In genomic region chr6:165751486-165751885, GRCh38 we compare ENCODE assay signal across 24 cellular contexts.
DNase-seq lines count a peak whose midpoint lies in the region; ATAC-seq and TF ChIP-seq lines count a peak whose summit lies in the region.
"Had no signal": no experiment of that assay in that cellular context is flagged by ENCODE, and none has a peak within 500 bp of the region (broad histone marks: within the 10 kb centered on the region; RNA-seq: fewer than 3 reads in every experiment).

No MANE protein-coding gene starts in this region.

- no peak overlapping the region for H2BK120ac ChIP-seq in trophoblast cell (ENCODE audit: insufficient read depth, low read length, poor library complexity)

- no peak overlapping the region for H2AFZ ChIP-seq in trophoblast cell (ENCODE audit: insufficient read depth, low read length, poor library complexity)

- H3K23ac ChIP-seq in trophoblast cell (ENCODE audit: low read length), result no peak overlapping the region

- H2AK5ac ChIP-seq in trophoblast cell (ENCODE audit: low read length), result no peak overlapping the region

- H3K79me2 ChIP-seq in trophoblast cell (ENCODE audit: control insufficient read depth, insufficient read depth, low read length, poor library complexity), result no peaks in the 10 kb centered on the region

- H3K36me3 Mint-ChIP-seq in activated CD4-positive, alpha-beta T cell treated with anti-CD3 and anti-CD28 coated beads, Interleukin-2, amount 10 ng/mL, durations not matched to agents 24 days and 14 days (ENCODE audit: low read depth), result no peaks in the 10 kb centered on the region
- H3K36me3 Mint-ChIP-seq: CD8-positive, alpha-beta T cell had no signal

- no peak overlapping the region for H2BK12ac ChIP-seq in trophoblast cell (ENCODE audit: low read length)

- H3K27me3 ChIP-seq in trophoblast cell (ENCODE audit: insufficient read depth, low read length), result no peaks in the 10 kb centered on the region
- H3K27me3 ChIP-seq: BLaER1 treated with 17β-estradiol and CSF1 and Interleukin-3, amounts not matched to agents 10 nM and 100 nM had no signal

- no peak overlapping the region for H3K4me3 ChIP-seq in trophoblast cell (ENCODE audit: low read depth, low read length)
- H3K4me3 ChIP-seq: A549; BLaER1 treated with 17β-estradiol and CSF1 and Interleukin-3, amounts not matched to agents 10 nM and 100 nM; GM12878 had no signal

- no peak overlapping the region for H3K4me2 ChIP-seq in trophoblast cell (ENCODE audit: low read length)
- H3K4me2 ChIP-seq: A549; BLaER1 treated with 17β-estradiol and CSF1 and Interleukin-3, amounts not matched to agents 10 nM and 100 nM had no signal

- H4K12ac ChIP-seq in trophoblast cell (ENCODE audit: low read depth, low read length), result no peak overlapping the region

- no peaks in the 10 kb centered on the region for H3K4me1 Mint-ChIP-seq in activated CD4-positive, alpha-beta T cell treated with anti-CD3 and anti-CD28 coated beads, Interleukin-2, amount 10 ng/mL, durations not matched to agents 24 days and 14 days
- H3K4me1 Mint-ChIP-seq: B cell had no signal

- no peak overlapping the region for H4K91ac ChIP-seq in trophoblast cell (ENCODE audit: low read depth, low read length)

- H3K79me1 ChIP-seq in trophoblast cell (ENCODE audit: low read length), result no peaks in the 10 kb centered on the region

- H3K9me3 ChIP-seq in trophoblast cell (ENCODE audit: insufficient read depth, low read depth, low read length), result peaks cover 4% of the 10 kb centered on the region
- H3K9me3 ChIP-seq: A549; BLaER1 treated with 17β-estradiol and CSF1 and Interleukin-3, amounts not matched to agents 10 nM and 100 nM had no signal

- no peak overlapping the region for H3K4me3 Mint-ChIP-seq in activated CD4-positive, alpha-beta T cell treated with anti-CD3 and anti-CD28 coated beads, Interleukin-2, amount 10 ng/mL, durations not matched to agents 24 days and 14 days
- H3K4me3 Mint-ChIP-seq: B cell; CD4-positive, alpha-beta T cell; CD8-positive, alpha-beta T cell had no signal

- intact Hi-C loops in activated CD4-positive, alpha-beta T cell treated with anti-CD3 and anti-CD28 coated beads, Interleukin-2, amount 10 ng/mL, durations not matched to agents 24 days and 14 days (cut with micrococcal nuclease), result no loop called here

- H3K27me3 Mint-ChIP-seq in activated CD4-positive, alpha-beta T cell treated with anti-CD3 and anti-CD28 coated beads, Interleukin-2, amount 10 ng/mL, durations not matched to agents 24 days and 14 days, result no peaks in the 10 kb centered on the region
- H3K27me3 Mint-ChIP-seq: CD4-positive, alpha-beta T cell had no signal

- H3K18ac ChIP-seq in trophoblast cell (ENCODE audit: low read length), result no peak overlapping the region

- TF ChIP-seq POLR2A in GM18505 (IDR thresholded peaks at IDR 0.05; ENCODE audit: borderline replicate concordance, extremely low read depth, insufficient read depth, insufficient read length), result no peak

- peak; percentile 19 for DNase-seq in activated CD4-positive, alpha-beta T cell treated with anti-CD3 and anti-CD28 coated beads, Interleukin-2, amount 10 ng/mL, durations not matched to agents 24 days and 14 days
- DNase-seq in activated CD4-positive, alpha-beta T cell treated with anti-CD3 and anti-CD28 coated beads for 1 hour, result no peak
- peak; percentile 71 to 86 for DNase-seq in NCI-H526 (lab: John Stamatoyannopoulos, UW)
- DNase-seq in kidney tubule cell (ENCODE audit: low spot score), result peak; percentile 15
- peak; percentile 84 to 86 for DNase-seq in trophoblast cell
- DNase-seq in NCI-H1048 (lab: John Stamatoyannopoulos, UW), result no peak
- DNase-seq: AML-193; CD4-positive, alpha-beta T cell; CD8-positive, alpha-beta T cell; DMS 273 treated with DMSO at 0.1 percent for 48 hours; DMS153; DMS53; DMS79; DND-41; EL; GDM1 had no signal

- H3K4me1 ChIP-seq in trophoblast cell (ENCODE audit: control insufficient read depth in 1 of 2, insufficient read depth in 2 of 2, low read length in 2 of 2), result no peaks in the 10 kb centered on the region
- H3K4me1 ChIP-seq: A549; BLaER1 treated with 17β-estradiol and CSF1 and Interleukin-3, amounts not matched to agents 10 nM and 100 nM had no signal

- no peak overlapping the region for H4K8ac ChIP-seq in trophoblast cell (ENCODE audit: low read depth, low read length)

- no peaks in the 10 kb centered on the region for H3K36me3 ChIP-seq in trophoblast cell (ENCODE audit: control insufficient read depth in 1 of 2, insufficient read depth in 2 of 2, low read length in 2 of 2)
- H3K36me3 ChIP-seq: BLaER1 treated with 17β-estradiol and CSF1 and Interleukin-3, amounts not matched to agents 10 nM and 100 nM had no signal

- no peak overlapping the region for H3K4ac ChIP-seq in trophoblast cell (ENCODE audit: low read depth, low read length)

- no peak overlapping the region for H3K27ac Mint-ChIP-seq in activated CD4-positive, alpha-beta T cell treated with anti-CD3 and anti-CD28 coated beads, Interleukin-2, amount 10 ng/mL, durations not matched to agents 24 days and 14 days
- H3K27ac Mint-ChIP-seq: B cell; CD4-positive, alpha-beta T cell; CD8-positive, alpha-beta T cell had no signal

- H3K27ac ChIP-seq in trophoblast cell (ENCODE audit: low read depth, low read length), result no peak overlapping the region
- H3K27ac ChIP-seq: 22Rv1; A549; BLaER1 treated with 17β-estradiol and CSF1 and Interleukin-3, amounts not matched to agents 10 nM and 100 nM; C4-2B had no signal

- WGBS in trophoblast cell (ENCODE audit: extremely low coverage, insufficient coverage, insufficient read length), result no CpG with 5 or more reads among the region's 7 CpGs

- H3K9me3 Mint-ChIP-seq in activated CD4-positive, alpha-beta T cell treated with anti-CD3 and anti-CD28 coated beads, Interleukin-2, amount 10 ng/mL, durations not matched to agents 24 days and 14 days, result peaks cover 6% of the 10 kb centered on the region

- no peak overlapping the region for H3K9ac ChIP-seq in trophoblast cell (ENCODE audit: low read length)
- H3K9ac ChIP-seq: BLaER1 treated with 17β-estradiol and CSF1 and Interleukin-3, amounts not matched to agents 10 nM and 100 nM had no signal

- H3K14ac ChIP-seq in trophoblast cell (ENCODE audit: low read length), result no peak overlapping the region

- no peak for ATAC-seq in HG02981 (IDR thresholded peaks at IDR 0.05; ENCODE audit: unreplicated experiment)
- ATAC-seq in GM18505 (IDR thresholded peaks at IDR 0.05; ENCODE audit: unreplicated experiment), result no peak
- ATAC-seq: A549; CD8-positive, alpha-beta T cell; GM12878 had no signal

- H2BK5ac ChIP-seq in trophoblast cell (ENCODE audit: low read depth, low read length, poor library complexity), result no peak overlapping the region

Comparison
In these comparisons a context has a peak if more than half of its experiments do, and no peak if none do; other contexts are left out.
1. DNase-seq: peak in activated CD4-positive, alpha-beta T cell treated with anti-CD3 and anti-CD28 coated beads, Interleukin-2, amount 10 ng/mL, durations not matched to agents 24 days and 14 days (single experiment), NCI-H526 (2 of 2), kidney tubule cell (single experiment) and trophoblast cell (2 of 2); none in activated CD4-positive, alpha-beta T cell treated with anti-CD3 and anti-CD28 coated beads for 1 hour (single experiment) and NCI-H1048 (single experiment).